ENCODE assay signal across 1 cellular context in the genomic region with DNA sequence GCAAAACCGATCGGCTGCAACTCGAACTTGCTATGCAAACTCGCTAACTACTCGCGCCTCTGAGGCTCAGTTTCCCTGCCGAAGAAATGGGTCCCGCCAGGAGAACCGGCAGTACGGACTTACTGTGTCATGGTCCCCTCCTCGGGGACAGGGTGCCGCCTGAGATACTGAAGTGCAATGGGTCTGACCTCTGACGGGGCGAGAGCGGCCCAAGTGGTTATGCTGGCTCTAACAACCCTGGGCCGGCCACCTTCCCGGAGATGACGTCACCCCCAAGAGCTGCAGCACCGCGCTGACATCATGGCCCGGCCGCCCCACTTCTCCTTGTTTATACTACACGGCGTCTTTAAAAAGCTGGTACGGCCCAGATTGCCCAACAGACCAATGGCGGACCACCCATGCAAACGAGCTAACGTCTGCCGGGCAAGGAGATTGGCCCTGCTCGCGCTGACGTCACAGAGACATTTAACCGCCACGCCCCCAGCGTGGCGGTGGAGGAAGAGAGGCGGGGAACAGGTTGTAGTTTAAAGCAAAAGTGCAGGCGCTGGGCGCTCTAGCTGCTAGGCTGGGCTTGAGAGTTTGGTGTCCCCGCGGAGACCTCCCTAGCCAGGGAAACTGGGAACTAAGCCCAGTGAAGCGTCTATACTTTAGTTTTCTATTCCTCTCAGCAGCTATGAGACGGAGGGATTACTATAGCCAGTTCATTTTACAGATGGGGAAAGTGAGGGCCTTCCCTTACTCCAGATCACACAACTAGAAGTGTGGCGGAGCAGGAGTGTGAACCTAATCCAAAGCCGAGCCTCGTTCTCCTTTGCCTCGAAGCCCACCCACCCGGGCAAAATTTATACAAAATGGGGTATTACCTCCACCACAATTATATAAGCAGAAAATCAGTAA.
A peak's percentile ranks its signal among the peaks of the same experiment; 100 is the strongest.
TF ChIP-seq lines count a peak whose summit lies in the region.

No MANE protein-coding gene starts in this region.

TF ChIP-seq in HepG2, 621 proteins besides CTCF, POLR2A, EP300 and RAD21 (continued from another document and continues in another):
- no peak for TF ChIP-seq KDM3A (CRISPR knock-in tag; IDR thresholded peaks at IDR 0.05; ENCODE audit: low read depth)
- peak; percentile 33; the same call in 1 of the 2 replicates for TF ChIP-seq SALL1 (CRISPR knock-in tag; IDR thresholded peaks at IDR 0.05)
- TF ChIP-seq, protein P1, sequence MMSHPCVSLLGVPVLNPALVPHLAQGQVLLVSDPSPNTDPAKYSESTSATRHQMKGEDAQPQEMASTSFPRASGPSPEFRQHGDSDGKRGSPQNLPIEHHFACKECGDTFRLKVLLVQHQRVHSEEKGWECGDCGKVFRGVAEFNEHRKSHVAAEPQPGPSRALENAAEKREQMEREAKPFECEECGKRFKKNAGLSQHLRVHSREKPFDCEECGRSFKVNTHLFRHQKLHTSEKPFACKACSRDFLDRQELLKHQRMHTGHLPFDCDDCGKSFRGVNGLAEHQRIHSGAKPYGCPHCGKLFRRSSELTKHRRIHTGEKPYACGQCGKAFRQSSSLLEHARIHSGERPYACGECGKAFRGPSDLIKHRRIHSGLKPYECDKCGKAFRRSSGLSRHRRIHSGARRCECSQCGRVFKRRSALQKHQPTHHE (CRISPR knock-in tag; IDR thresholded peaks at IDR 0.05; ENCODE audit: borderline replicate concordance) = no peak
- TF ChIP-seq RFXAP (CRISPR knock-in tag; IDR thresholded peaks at IDR 0.05; ENCODE audit: borderline replicate concordance) = peak; percentile 69
- TF ChIP-seq, protein P2, sequence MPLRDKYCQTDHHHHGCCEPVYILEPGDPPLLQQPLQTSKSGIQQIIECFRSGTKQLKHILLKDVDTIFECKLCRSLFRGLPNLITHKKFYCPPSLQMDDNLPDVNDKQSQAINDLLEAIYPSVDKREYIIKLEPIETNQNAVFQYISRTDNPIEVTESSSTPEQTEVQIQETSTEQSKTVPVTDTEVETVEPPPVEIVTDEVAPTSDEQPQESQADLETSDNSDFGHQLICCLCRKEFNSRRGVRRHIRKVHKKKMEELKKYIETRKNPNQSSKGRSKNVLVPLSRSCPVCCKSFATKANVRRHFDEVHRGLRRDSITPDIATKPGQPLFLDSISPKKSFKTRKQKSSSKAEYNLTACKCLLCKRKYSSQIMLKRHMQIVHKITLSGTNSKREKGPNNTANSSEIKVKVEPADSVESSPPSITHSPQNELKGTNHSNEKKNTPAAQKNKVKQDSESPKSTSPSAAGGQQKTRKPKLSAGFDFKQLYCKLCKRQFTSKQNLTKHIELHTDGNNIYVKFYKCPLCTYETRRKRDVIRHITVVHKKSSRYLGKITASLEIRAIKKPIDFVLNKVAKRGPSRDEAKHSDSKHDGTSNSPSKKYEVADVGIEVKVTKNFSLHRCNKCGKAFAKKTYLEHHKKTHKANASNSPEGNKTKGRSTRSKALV (CRISPR knock-in tag; IDR thresholded peaks at IDR 0.05) = no peak
- no peak for TF ChIP-seq GATAD1 (CRISPR knock-in tag; IDR thresholded peaks at IDR 0.05)
- TF ChIP-seq ZNF556 (CRISPR knock-in tag; IDR thresholded peaks at IDR 0.05; ENCODE audit: borderline replicate concordance) = no peak; the same call in 1 of the 2 replicates
- TF ChIP-seq HNRNPL (IDR thresholded peaks at IDR 0.05; ENCODE audit: low read depth, low read length) = no peak
- no peak for TF ChIP-seq ZNF605 (CRISPR knock-in tag; IDR thresholded peaks at IDR 0.05)
- no peak for TF ChIP-seq ZNF296 (CRISPR knock-in tag; conservative IDR thresholded peaks at IDR 0.05)
- no peak for TF ChIP-seq GZF1 (CRISPR knock-in tag; IDR thresholded peaks at IDR 0.05)
- TF ChIP-seq ZNF207 (IDR thresholded peaks at IDR 0.05; ENCODE audit: borderline replicate concordance) = no peak
- no peak for TF ChIP-seq ZNF724P (CRISPR knock-in tag; IDR thresholded peaks at IDR 0.05; ENCODE audit: borderline replicate concordance)
- no peak for TF ChIP-seq ZNF101 (CRISPR knock-in tag; IDR thresholded peaks at IDR 0.05; ENCODE audit: borderline replicate concordance, low read depth)
- no peak for TF ChIP-seq PPARG (CRISPR knock-in tag; conservative IDR thresholded peaks at IDR 0.05)
- TF ChIP-seq, protein P3, sequence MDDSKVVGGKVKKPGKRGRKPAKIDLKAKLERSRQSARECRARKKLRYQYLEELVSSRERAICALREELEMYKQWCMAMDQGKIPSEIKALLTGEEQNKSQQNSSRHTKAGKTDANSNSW (CRISPR knock-in tag; IDR thresholded peaks at IDR 0.05; ENCODE audit: borderline replicate concordance) = no peak
- TF ChIP-seq IRF2 (CRISPR knock-in tag; IDR thresholded peaks at IDR 0.05) = no peak
- TF ChIP-seq, protein P4, sequence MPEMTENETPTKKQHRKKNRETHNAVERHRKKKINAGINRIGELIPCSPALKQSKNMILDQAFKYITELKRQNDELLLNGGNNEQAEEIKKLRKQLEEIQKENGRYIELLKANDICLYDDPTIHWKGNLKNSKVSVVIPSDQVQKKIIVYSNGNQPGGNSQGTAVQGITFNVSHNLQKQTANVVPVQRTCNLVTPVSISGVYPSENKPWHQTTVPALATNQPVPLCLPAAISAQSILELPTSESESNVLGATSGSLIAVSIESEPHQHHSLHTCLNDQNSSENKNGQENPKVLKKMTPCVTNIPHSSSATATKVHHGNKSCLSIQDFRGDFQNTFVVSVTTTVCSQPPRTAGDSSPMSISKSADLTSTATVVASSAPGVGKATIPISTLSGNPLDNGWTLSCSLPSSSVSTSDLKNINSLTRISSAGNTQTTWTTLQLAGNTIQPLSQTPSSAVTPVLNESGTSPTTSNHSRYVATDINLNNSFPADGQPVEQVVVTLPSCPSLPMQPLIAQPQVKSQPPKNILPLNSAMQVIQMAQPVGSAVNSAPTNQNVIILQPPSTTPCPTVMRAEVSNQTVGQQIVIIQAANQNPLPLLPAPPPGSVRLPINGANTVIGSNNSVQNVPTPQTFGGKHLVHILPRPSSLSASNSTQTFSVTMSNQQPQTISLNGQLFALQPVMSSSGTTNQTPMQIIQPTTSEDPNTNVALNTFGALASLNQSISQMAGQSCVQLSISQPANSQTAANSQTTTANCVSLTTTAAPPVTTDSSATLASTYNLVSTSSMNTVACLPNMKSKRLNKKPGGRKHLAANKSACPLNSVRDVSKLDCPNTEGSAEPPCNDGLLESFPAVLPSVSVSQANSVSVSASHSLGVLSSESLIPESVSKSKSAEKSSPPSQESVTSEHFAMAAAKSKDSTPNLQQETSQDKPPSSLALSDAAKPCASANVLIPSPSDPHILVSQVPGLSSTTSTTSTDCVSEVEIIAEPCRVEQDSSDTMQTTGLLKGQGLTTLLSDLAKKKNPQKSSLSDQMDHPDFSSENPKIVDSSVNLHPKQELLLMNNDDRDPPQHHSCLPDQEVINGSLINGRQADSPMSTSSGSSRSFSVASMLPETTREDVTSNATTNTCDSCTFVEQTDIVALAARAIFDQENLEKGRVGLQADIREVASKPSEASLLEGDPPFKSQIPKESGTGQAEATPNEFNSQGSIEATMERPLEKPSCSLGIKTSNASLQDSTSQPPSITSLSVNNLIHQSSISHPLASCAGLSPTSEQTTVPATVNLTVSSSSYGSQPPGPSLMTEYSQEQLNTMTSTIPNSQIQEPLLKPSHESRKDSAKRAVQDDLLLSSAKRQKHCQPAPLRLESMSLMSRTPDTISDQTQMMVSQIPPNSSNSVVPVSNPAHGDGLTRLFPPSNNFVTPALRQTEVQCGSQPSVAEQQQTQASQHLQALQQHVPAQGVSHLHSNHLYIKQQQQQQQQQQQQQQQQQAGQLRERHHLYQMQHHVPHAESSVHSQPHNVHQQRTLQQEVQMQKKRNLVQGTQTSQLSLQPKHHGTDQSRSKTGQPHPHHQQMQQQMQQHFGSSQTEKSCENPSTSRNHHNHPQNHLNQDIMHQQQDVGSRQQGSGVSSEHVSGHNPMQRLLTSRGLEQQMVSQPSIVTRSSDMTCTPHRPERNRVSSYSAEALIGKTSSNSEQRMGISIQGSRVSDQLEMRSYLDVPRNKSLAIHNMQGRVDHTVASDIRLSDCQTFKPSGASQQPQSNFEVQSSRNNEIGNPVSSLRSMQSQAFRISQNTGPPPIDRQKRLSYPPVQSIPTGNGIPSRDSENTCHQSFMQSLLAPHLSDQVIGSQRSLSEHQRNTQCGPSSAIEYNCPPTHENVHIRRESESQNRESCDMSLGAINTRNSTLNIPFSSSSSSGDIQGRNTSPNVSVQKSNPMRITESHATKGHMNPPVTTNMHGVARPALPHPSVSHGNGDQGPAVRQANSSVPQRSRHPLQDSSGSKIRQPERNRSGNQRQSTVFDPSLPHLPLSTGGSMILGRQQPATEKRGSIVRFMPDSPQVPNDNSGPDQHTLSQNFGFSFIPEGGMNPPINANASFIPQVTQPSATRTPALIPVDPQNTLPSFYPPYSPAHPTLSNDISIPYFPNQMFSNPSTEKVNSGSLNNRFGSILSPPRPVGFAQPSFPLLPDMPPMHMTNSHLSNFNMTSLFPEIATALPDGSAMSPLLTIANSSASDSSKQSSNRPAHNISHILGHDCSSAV (CRISPR knock-in tag; IDR thresholded peaks at IDR 0.05; ENCODE audit: borderline replicate concordance) = no peak
- TF ChIP-seq, protein P5, sequence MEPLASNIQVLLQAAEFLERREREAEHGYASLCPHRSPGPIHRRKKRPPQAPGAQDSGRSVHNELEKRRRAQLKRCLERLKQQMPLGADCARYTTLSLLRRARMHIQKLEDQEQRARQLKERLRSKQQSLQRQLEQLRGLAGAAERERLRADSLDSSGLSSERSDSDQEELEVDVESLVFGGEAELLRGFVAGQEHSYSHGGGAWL (CRISPR knock-in tag; IDR thresholded peaks at IDR 0.05) = no peak
- no peak for TF ChIP-seq ZNF160 (CRISPR knock-in tag; IDR thresholded peaks at IDR 0.05)
- no peak; the same call in 1 of the 2 replicates for TF ChIP-seq KLF12 (CRISPR knock-in tag; IDR thresholded peaks at IDR 0.05; ENCODE audit: borderline replicate concordance)
- TF ChIP-seq ZNF350 (CRISPR knock-in tag; IDR thresholded peaks at IDR 0.05; ENCODE audit: borderline replicate concordance, low read depth) = no peak; the same call in 1 of the 2 replicates
- TF ChIP-seq, protein P6, sequence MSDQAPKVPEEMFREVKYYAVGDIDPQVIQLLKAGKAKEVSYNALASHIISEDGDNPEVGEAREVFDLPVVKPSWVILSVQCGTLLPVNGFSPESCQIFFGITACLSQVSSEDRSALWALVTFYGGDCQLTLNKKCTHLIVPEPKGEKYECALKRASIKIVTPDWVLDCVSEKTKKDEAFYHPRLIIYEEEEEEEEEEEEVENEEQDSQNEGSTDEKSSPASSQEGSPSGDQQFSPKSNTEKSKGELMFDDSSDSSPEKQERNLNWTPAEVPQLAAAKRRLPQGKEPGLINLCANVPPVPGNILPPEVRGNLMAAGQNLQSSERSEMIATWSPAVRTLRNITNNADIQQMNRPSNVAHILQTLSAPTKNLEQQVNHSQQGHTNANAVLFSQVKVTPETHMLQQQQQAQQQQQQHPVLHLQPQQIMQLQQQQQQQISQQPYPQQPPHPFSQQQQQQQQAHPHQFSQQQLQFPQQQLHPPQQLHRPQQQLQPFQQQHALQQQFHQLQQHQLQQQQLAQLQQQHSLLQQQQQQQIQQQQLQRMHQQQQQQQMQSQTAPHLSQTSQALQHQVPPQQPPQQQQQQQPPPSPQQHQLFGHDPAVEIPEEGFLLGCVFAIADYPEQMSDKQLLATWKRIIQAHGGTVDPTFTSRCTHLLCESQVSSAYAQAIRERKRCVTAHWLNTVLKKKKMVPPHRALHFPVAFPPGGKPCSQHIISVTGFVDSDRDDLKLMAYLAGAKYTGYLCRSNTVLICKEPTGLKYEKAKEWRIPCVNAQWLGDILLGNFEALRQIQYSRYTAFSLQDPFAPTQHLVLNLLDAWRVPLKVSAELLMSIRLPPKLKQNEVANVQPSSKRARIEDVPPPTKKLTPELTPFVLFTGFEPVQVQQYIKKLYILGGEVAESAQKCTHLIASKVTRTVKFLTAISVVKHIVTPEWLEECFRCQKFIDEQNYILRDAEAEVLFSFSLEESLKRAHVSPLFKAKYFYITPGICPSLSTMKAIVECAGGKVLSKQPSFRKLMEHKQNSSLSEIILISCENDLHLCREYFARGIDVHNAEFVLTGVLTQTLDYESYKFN (CRISPR knock-in tag; conservative IDR thresholded peaks at IDR 0.05) = no peak
- TF ChIP-seq, protein P7, sequence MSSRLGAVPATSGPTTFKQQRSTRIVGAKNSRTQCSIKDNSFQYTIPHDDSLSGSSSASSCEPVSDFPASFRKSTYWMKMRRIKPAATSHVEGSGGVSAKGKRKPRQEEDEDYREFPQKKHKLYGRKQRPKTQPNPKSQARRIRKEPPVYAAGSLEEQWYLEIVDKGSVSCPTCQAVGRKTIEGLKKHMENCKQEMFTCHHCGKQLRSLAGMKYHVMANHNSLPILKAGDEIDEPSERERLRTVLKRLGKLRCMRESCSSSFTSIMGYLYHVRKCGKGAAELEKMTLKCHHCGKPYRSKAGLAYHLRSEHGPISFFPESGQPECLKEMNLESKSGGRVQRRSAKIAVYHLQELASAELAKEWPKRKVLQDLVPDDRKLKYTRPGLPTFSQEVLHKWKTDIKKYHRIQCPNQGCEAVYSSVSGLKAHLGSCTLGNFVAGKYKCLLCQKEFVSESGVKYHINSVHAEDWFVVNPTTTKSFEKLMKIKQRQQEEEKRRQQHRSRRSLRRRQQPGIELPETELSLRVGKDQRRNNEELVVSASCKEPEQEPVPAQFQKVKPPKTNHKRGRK (CRISPR knock-in tag; IDR thresholded peaks at IDR 0.05) = no peak
- no peak for TF ChIP-seq KLF13 (CRISPR knock-in tag; IDR thresholded peaks at IDR 0.05)
- no peak for TF ChIP-seq ZBTB42 (CRISPR knock-in tag; IDR thresholded peaks at IDR 0.05)
- TF ChIP-seq, protein P8, sequence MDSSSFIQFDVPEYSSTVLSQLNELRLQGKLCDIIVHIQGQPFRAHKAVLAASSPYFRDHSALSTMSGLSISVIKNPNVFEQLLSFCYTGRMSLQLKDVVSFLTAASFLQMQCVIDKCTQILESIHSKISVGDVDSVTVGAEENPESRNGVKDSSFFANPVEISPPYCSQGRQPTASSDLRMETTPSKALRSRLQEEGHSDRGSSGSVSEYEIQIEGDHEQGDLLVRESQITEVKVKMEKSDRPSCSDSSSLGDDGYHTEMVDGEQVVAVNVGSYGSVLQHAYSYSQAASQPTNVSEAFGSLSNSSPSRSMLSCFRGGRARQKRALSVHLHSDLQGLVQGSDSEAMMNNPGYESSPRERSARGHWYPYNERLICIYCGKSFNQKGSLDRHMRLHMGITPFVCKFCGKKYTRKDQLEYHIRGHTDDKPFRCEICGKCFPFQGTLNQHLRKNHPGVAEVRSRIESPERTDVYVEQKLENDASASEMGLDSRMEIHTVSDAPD (CRISPR knock-in tag; IDR thresholded peaks at IDR 0.05) = no peak
- TF ChIP-seq, protein P9, sequence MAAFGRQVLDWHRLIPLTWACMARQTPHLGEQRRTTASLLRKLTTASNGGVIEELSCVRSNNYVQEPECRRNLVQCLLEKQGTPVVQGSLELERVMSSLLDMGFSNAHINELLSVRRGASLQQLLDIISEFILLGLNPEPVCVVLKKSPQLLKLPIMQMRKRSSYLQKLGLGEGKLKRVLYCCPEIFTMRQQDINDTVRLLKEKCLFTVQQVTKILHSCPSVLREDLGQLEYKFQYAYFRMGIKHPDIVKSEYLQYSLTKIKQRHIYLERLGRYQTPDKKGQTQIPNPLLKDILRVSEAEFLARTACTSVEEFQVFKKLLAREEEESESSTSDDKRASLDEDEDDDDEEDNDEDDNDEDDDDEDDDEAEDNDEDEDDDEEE (CRISPR knock-in tag; IDR thresholded peaks at IDR 0.05) = no peak
- no peak for TF ChIP-seq DR1 (CRISPR knock-in tag; IDR thresholded peaks at IDR 0.05)
- TF ChIP-seq NCOA5 (CRISPR knock-in tag; IDR thresholded peaks at IDR 0.05) = no peak
- no peak for TF ChIP-seq MAFK (conservative IDR thresholded peaks at IDR 0.05 in 1 of 2, IDR thresholded peaks at IDR 0.05 in 1 of 2; ENCODE audit: low read length in 2 of 2)
- no peak for TF ChIP-seq KDM1A (CRISPR knock-in tag; IDR thresholded peaks at IDR 0.05)
- TF ChIP-seq CBX1 (IDR thresholded peaks at IDR 0.05; ENCODE audit: low read depth) = no peak
- TF ChIP-seq MEIS1 (CRISPR knock-in tag; IDR thresholded peaks at IDR 0.05; ENCODE audit: borderline replicate concordance) = no peak; the same call in 1 of the 2 replicates
- TF ChIP-seq NFKB2 (CRISPR knock-in tag; IDR thresholded peaks at IDR 0.05; ENCODE audit: borderline replicate concordance) = no peak
- TF ChIP-seq ZNF7 (CRISPR knock-in tag; IDR thresholded peaks at IDR 0.05) = no peak
- TF ChIP-seq YEATS4 (CRISPR knock-in tag; IDR thresholded peaks at IDR 0.05; ENCODE audit: borderline replicate concordance) = no peak; the same call in 1 of the 2 replicates
- TF ChIP-seq ZNF335 (CRISPR knock-in tag; IDR thresholded peaks at IDR 0.05) = no peak
- TF ChIP-seq SMC3 (IDR thresholded peaks at IDR 0.05; ENCODE audit: low read length) = no peak
